9 cellular contexts compared by ENCODE assay signal in the genomic region with DNA sequence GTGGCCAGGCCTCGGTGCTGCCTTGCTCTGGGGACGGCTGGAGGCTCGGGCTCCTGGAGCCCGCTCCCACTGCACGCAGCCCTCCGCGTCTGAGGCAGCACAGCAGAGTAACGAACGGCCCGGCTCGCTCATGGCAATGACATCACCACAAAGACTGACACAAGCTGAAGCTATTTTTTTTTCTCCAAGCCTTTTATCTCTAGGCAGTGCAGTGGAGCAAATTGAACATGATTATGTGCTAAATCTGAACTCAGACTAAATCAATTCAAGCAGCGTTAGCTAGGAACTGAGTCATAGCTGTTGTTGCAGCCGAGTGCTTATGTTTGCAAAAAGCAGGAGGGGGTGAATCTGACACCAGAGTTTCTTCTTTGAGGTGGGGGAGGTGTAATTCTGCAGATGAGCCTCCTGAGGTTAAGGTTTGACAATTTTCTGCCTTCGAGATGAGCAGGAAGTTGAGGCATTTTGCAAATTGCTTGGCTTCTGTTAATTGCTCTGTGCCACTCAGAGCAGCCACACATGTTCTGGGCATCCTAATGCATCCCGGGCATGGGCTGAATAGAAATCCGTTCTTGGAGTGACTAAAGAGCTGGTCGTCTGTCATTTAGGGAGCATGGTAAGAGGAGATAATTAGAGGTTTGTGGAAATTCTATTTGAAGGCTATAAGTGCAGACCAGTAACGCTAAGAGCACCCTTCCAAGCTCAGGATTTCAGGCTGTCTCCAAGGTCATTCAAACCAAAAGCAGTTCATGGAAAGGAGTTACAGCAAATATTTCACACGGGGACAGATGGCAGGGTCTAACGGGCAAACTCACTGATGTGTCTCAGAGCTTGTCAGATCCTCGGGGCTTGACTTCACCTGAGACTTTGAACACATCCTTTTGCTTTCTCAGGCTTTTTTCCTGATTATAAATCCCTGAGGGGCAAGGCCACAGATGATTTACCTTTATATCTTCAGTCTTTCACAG.
DNase-seq lines count a peak whose midpoint lies in the region; ATAC-seq and TF ChIP-seq lines count a peak whose summit lies in the region.
"Had no signal": no experiment of that assay in that cellular context is flagged by ENCODE, and none has a peak within 500 bp of the region (broad histone marks: within the 10 kb centered on the region; RNA-seq: fewer than 3 reads in every experiment).

No MANE protein-coding gene starts in this region.

- H3K9me3 ChIP-seq in gastrocnemius medialis, result no peaks in the 10 kb centered on the region

- no peaks in the 10 kb centered on the region for H3K36me3 ChIP-seq in gastrocnemius medialis

- in situ Hi-C loops in gastrocnemius medialis (cut with MboI; ENCODE audit: low sequenced_read_pairs in 4 of 4), result no loop called here

- DNase-seq in NCI-H524 (lab: John Stamatoyannopoulos, UW) (peak; percentile 4 to 44), NCI-H524 treated with DMSO at 0.1 percent for 48 hours (lab: John Stamatoyannopoulos, UW) (no peak), NOMO-1 treated with DMSO at 0.1 percent for 48 hours (lab: John Stamatoyannopoulos, UW; ENCODE audit: unreplicated experiment) (peak; percentile 65), globus pallidus (ENCODE audit: low spot score) (peak; percentile 86), gastrocnemius medialis (no peak), GM20000 (ENCODE audit: low spot score) (no peak)

- peaks cover 23 to 62% of the 10 kb centered on the region in 2 donors for H3K4me1 ChIP-seq in gastrocnemius medialis

- intact Hi-C loops in gastrocnemius medialis (cut with DNase I; ENCODE audit: low total_unique reads), result no loop called here

- TF ChIP-seq CTCF in gastrocnemius medialis (IDR thresholded peaks at IDR 0.05 in 4 of 5, conservative IDR thresholded peaks at IDR 0.05 in 1 of 5), result no peak
- TF ChIP-seq CTCF in GM20000 (IDR thresholded peaks at IDR 0.05; ENCODE audit: extremely low read depth, missing control alignments), result no peak

- TF ChIP-seq POLR2A in gastrocnemius medialis (IDR thresholded peaks at IDR 0.05), result no peak

- no peaks in the 10 kb centered on the region for H3K27me3 ChIP-seq in gastrocnemius medialis

- H3K4me3 ChIP-seq in gastrocnemius medialis, result peak overlapping the region in 2 of 4 donors; percentile 17 to 30

- ATAC-seq in gastrocnemius medialis, result peak; percentile 55 to 71
- no peak for ATAC-seq in GM21526 (IDR thresholded peaks at IDR 0.05; ENCODE audit: low FRiP score, unreplicated experiment)
- ATAC-seq in GM18868 (IDR thresholded peaks at IDR 0.05; ENCODE audit: unreplicated experiment), result no peak

- H3K27ac ChIP-seq in gastrocnemius medialis, result peak overlapping the region in 1 of 4 donors; percentile 43
- H3K27ac ChIP-seq: C4-2B had no signal

Comparison
In these comparisons a context has a peak if more than half of its experiments do, and no peak if none do; other contexts are left out.
1. DNase-seq: peak in NCI-H524 (2 of 2), NOMO-1 treated with DMSO at 0.1 percent for 48 hours (single experiment) and globus pallidus (single experiment); none in NCI-H524 treated with DMSO at 0.1 percent for 48 hours (single experiment), gastrocnemius medialis (0 of 2) and GM20000 (single experiment).
2. ATAC-seq: peak in gastrocnemius medialis (2 of 2); none in GM21526 (single experiment) and GM18868 (single experiment).